Comparison of ENCODE assay signal across 11 cellular contexts in the genomic region with DNA sequence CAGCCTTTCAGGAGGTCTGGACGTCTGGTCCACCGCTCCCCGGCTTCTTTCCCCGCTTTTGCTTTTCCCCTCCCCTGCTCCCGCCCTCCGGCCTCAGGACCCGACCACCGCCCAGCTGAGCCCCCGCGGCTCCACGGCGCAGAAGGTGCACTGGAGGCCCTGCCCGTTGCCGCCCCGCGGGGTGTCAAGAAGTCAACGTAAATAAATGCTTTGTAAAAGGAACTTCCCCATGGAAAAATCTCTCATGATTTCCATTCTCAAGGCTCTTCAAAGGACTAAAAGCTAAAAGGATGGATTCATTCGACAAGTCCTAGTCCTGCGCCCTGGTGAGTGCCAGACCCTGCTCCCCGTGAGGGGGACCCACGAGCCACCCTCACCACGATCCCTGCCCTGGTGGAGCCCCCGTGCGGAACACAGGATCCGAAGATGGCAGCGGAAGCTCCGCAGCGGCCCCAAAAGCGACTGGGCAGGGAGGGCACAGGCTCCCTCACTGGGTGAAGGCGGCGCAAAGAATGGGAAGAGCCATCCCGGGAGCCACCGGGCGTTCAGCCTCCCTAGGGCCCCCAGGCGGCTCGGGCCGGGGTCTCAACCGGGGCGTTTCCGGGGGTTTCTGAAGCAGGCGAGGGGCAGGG. TPM values are rescaled to one million over a fixed set of nuclear protein-coding genes. Genes with fewer than 3 reads are reported as not detected.
A peak's percentile ranks its signal among the peaks of the same experiment; 100 is the strongest.
DNase-seq lines count a peak whose midpoint lies in the region; ATAC-seq and TF ChIP-seq lines count a peak whose summit lies in the region.
"Not testable (repeated sequence)": the region's sequence is repeated elsewhere in the genome, so short reads cannot be mapped to it uniquely, and the experiment has no call there.
"Had no signal": no experiment of that assay in that cellular context is flagged by ENCODE, and none has a peak within 500 bp of the region (broad histone marks: within the 10 kb centered on the region; RNA-seq: fewer than 3 reads in every experiment).

No MANE protein-coding gene starts in this region.

- DNase-seq in ACHN: peak; percentile 26
- peak; percentile 6 for DNase-seq in HCEC 1CT
- DNase-seq in T-cell: peak in 25 of 34 experiments; percentile 4 to 50 (median 22)
- DNase-seq in activated T-helper 1 cell treated with anti-CD3 and anti-CD28 coated beads, Interleukin-12 subunit alpha, Interleukin-12 subunit beta, Interleukin-2, Interleukin-4 antibody, amounts not matched to agents 30 ng/mL and 10 ng/mL and 1 ng/mL, durations not matched to agents 14 hours and 24 hours and 36 hours (ENCODE audit: low spot score); right atrium auricular region (ENCODE audit: low spot score): not testable (repeated sequence)
- peak in 9 of 10 donors; percentile 11 to 68 (median 54) for DNase-seq in naive thymus-derived CD8-positive, alpha-beta T cell
- DNase-seq in stimulated activated CD4-positive, alpha-beta T cell treated with anti-CD3 and anti-CD28 coated beads, Interleukin-15, amount 100 ng/mL, for 24 hours: peak; percentile 50

- intact Hi-C loops in activated T-helper 1 cell treated with anti-CD3 and anti-CD28 coated beads, Interleukin-12 subunit alpha, Interleukin-12 subunit beta, Interleukin-2, Interleukin-4 antibody, amounts not matched to agents 30 ng/mL and 10 ng/mL and 1 ng/mL, durations not matched to agents 14 hours and 24 hours and 36 hours (cut with micrococcal nuclease); dendritic cell treated with granulocyte-macrophage colony-stimulating factor and Interleukin-4, amounts not matched to agents 40 ng/mL and 50 ng/mL, for 4 days (cut with micrococcal nuclease): not testable (repeated sequence)

- not testable (repeated sequence) for H3K27me3 Mint-ChIP-seq in T-cell; activated T-helper 1 cell treated with anti-CD3 and anti-CD28 coated beads, Interleukin-12 subunit alpha, Interleukin-12 subunit beta, Interleukin-2, Interleukin-4 antibody, amounts not matched to agents 30 ng/mL and 10 ng/mL and 1 ng/mL, durations not matched to agents 14 hours and 24 hours and 36 hours (ENCODE audit: insufficient read depth); dendritic cell treated with granulocyte-macrophage colony-stimulating factor and Interleukin-4, amounts not matched to agents 40 ng/mL and 50 ng/mL, for 4 days; naive thymus-derived CD8-positive, alpha-beta T cell

- POLR2A ChIA-PET in T-cell (lab: Charles Lee); naive thymus-derived CD8-positive, alpha-beta T cell (lab: Charles Lee): not testable (repeated sequence)

- H3K27ac Mint-ChIP-seq in T-cell: peak overlapping the region in 1 of 2 donors; percentile 94
- H3K27ac Mint-ChIP-seq in activated T-helper 1 cell treated with anti-CD3 and anti-CD28 coated beads, Interleukin-12 subunit alpha, Interleukin-12 subunit beta, Interleukin-2, Interleukin-4 antibody, amounts not matched to agents 30 ng/mL and 10 ng/mL and 1 ng/mL, durations not matched to agents 14 hours and 24 hours and 36 hours; dendritic cell treated with granulocyte-macrophage colony-stimulating factor and Interleukin-4, amounts not matched to agents 40 ng/mL and 50 ng/mL, for 4 days: not testable (repeated sequence)
- H3K27ac Mint-ChIP-seq in naive thymus-derived CD8-positive, alpha-beta T cell: peak overlapping the region; percentile 93 to 99 (median 96)

- not testable (repeated sequence) for H3K27me3 ChIP-seq in right atrium auricular region

- not testable (repeated sequence) for H3K9me3 ChIP-seq in right atrium auricular region

- in situ Hi-C loops in ACHN (cut with HindIII; ENCODE audit: low pct_ligation_motif_present, low pct_unique_long_range_greater_than_20kb, low sequenced_read_pairs): not testable (repeated sequence)

- not testable (repeated sequence) for H3K36me3 Mint-ChIP-seq in T-cell; activated T-helper 1 cell treated with anti-CD3 and anti-CD28 coated beads, Interleukin-12 subunit alpha, Interleukin-12 subunit beta, Interleukin-2, Interleukin-4 antibody, amounts not matched to agents 30 ng/mL and 10 ng/mL and 1 ng/mL, durations not matched to agents 14 hours and 24 hours and 36 hours (ENCODE audit: low read depth); dendritic cell treated with granulocyte-macrophage colony-stimulating factor and Interleukin-4, amounts not matched to agents 40 ng/mL and 50 ng/mL, for 4 days (ENCODE audit: low read depth); naive thymus-derived CD8-positive, alpha-beta T cell

- ATAC-seq in T-cell (replicated peaks in 1 of 4); naive thymus-derived CD8-positive, alpha-beta T cell: not testable (repeated sequence)

- H3K27ac ChIP-seq in right atrium auricular region: not testable (repeated sequence)

- peak in 1 of 2 donors; percentile 36 for TF ChIP-seq CTCF in right atrium auricular region (IDR thresholded peaks at IDR 0.05)

- H3K36me3 ChIP-seq in right atrium auricular region: not testable (repeated sequence)

- H3K4me3 Mint-ChIP-seq in T-cell: peak overlapping the region; percentile 81 to 88 (median 87)
- H3K4me3 Mint-ChIP-seq in activated T-helper 1 cell treated with anti-CD3 and anti-CD28 coated beads, Interleukin-12 subunit alpha, Interleukin-12 subunit beta, Interleukin-2, Interleukin-4 antibody, amounts not matched to agents 30 ng/mL and 10 ng/mL and 1 ng/mL, durations not matched to agents 14 hours and 24 hours and 36 hours: peak overlapping the region; percentile 85
- peak overlapping the region; percentile 76 for H3K4me3 Mint-ChIP-seq in dendritic cell treated with granulocyte-macrophage colony-stimulating factor and Interleukin-4, amounts not matched to agents 40 ng/mL and 50 ng/mL, for 4 days
- peak overlapping the region; percentile 80 to 96 (median 90) for H3K4me3 Mint-ChIP-seq in naive thymus-derived CD8-positive, alpha-beta T cell

- H3K4me1 ChIP-seq in right atrium auricular region: not testable (repeated sequence)

- H3K4me3 ChIP-seq in right atrium auricular region: peak overlapping the region; percentile 23 to 47

- CTCF ChIA-PET in T-cell (lab: Charles Lee): not testable (repeated sequence)

- H3K4me1 Mint-ChIP-seq in T-cell: peaks cover 6 to 12% (median 8%) of the 10 kb centered on the region in 3 donors
- not testable (repeated sequence) for H3K4me1 Mint-ChIP-seq in activated T-helper 1 cell treated with anti-CD3 and anti-CD28 coated beads, Interleukin-12 subunit alpha, Interleukin-12 subunit beta, Interleukin-2, Interleukin-4 antibody, amounts not matched to agents 30 ng/mL and 10 ng/mL and 1 ng/mL, durations not matched to agents 14 hours and 24 hours and 36 hours (ENCODE audit: low read depth); dendritic cell treated with granulocyte-macrophage colony-stimulating factor and Interleukin-4, amounts not matched to agents 40 ng/mL and 50 ng/mL, for 4 days (ENCODE audit: low read depth)
- H3K4me1 Mint-ChIP-seq in naive thymus-derived CD8-positive, alpha-beta T cell: peaks cover 4 to 12% (median 7%) of the 10 kb centered on the region in 4 donors

- not testable (repeated sequence) for H3K9me3 Mint-ChIP-seq in T-cell; activated T-helper 1 cell treated with anti-CD3 and anti-CD28 coated beads, Interleukin-12 subunit alpha, Interleukin-12 subunit beta, Interleukin-2, Interleukin-4 antibody, amounts not matched to agents 30 ng/mL and 10 ng/mL and 1 ng/mL, durations not matched to agents 14 hours and 24 hours and 36 hours; dendritic cell treated with granulocyte-macrophage colony-stimulating factor and Interleukin-4, amounts not matched to agents 40 ng/mL and 50 ng/mL, for 4 days; naive thymus-derived CD8-positive, alpha-beta T cell

RNA-seq across cellular contexts. Expression of a gene that starts 45.1 kb away (rescaled TPM):
- total RNA-seq in T-cell (1 to 10 TPM in 1 of 5 donors, under 1 TPM in 1, not detected in 3; 0.98 to 1.4 TPM), right atrium auricular region (not detected)
- total RNA-seq in activated T-helper 1 cell treated with anti-CD3 and anti-CD28 coated beads, Interleukin-12 subunit alpha, Interleukin-12 subunit beta, Interleukin-2, Interleukin-4 antibody, amounts not matched to agents 30 ng/mL and 10 ng/mL and 1 ng/mL, durations not matched to agents 14 hours and 24 hours and 36 hours: not detected in 2 replicates
- not detected for total RNA-seq in naive thymus-derived CD8-positive, alpha-beta T cell
- polyA plus RNA-seq in naive thymus-derived CD8-positive, alpha-beta T cell: not detected
- total RNA-seq: glomerular endothelial cell, HT-29, OCI-LY7 had no signal
